ENCODE assay signal across 8 cellular contexts in genomic region chr17:8186787-8187516, GRCh38. TPM values are rescaled to one million over a fixed set of nuclear protein-coding genes. Genes with fewer than 3 reads are reported as not detected.
DNase-seq lines count a peak whose midpoint lies in the region; ATAC-seq and TF ChIP-seq lines count a peak whose summit lies in the region.

No MANE protein-coding gene starts in this region.

- no peak overlapping the region for H3K4me3 Mint-ChIP-seq in osteocyte (ENCODE audit: unreplicated experiment)

- H3K9me3 ChIP-seq in SK-N-SH: no peaks in the 10 kb centered on the region
- no peaks in the 10 kb centered on the region for H3K9me3 ChIP-seq in testis

- no peak overlapping the region for H3K27ac Mint-ChIP-seq in osteocyte (ENCODE audit: unreplicated experiment)

- peak overlapping the region; percentile 88 for H3K4me2 ChIP-seq in SK-N-SH

- no peaks in the 10 kb centered on the region for H3K27me3 ChIP-seq in SK-N-SH (ENCODE audit: insufficient read depth)
- H3K27me3 ChIP-seq in testis: no peaks in the 10 kb centered on the region

- no peaks in the 10 kb centered on the region for H3K9me3 Mint-ChIP-seq in osteocyte (ENCODE audit: unreplicated experiment)

- H3K4me3 ChIP-seq in SK-N-SH (ENCODE audit: low read depth in 2 of 2, low read length in 1 of 2) (peak overlapping the region; percentile 88 to 94), testis (peak overlapping the region; percentile 74 to 76)

- peaks cover 2% of the 10 kb centered on the region for H3K27me3 Mint-ChIP-seq in osteocyte (ENCODE audit: unreplicated experiment)

- H3K9ac ChIP-seq in SK-N-SH: peak overlapping the region; percentile 76

- TF ChIP-seq CTCF in SK-N-SH (IDR thresholded peaks at IDR 0.05): no peak
- peak; percentile 52 for TF ChIP-seq CTCF in osteocyte (IDR thresholded peaks at IDR 0.05)
- peak in 1 of 3 experiments; percentile 22 for TF ChIP-seq CTCF in testis (IDR thresholded peaks at IDR 0.05)

- H3K4me1 ChIP-seq in SK-N-SH (ENCODE audit: control insufficient read depth in 1 of 2, insufficient read depth in 2 of 2, low read depth in 1 of 2, low read length in 1 of 2) (peaks cover 9 to 29% of the 10 kb centered on the region in 2 experiments; a peak in 3 of 4 replicates), testis (peaks cover 26% of the 10 kb centered on the region)

- under 1% methylated on average over 31 of the region's 32 CpGs for WGBS in SK-N-SH (ENCODE audit: low lambda C conversion rate)
- WGBS in testis, 2 donors: 0% methylated on average over 27 to 32 of the region's 32 CpGs

- H3K79me2 ChIP-seq in SK-N-SH (ENCODE audit: insufficient read depth): peaks cover 18% of the 10 kb centered on the region; the same call in 1 of the 2 replicates

- peaks cover 9% of the 10 kb centered on the region for H3K4me1 Mint-ChIP-seq in osteocyte (ENCODE audit: unreplicated experiment)

- H3K27ac ChIP-seq in SK-N-SH (ENCODE audit: low read depth in 2 of 2, low read length in 1 of 2) (peak overlapping the region; percentile 79 to 94), testis (peak overlapping the region; percentile 96)

- no peak for TF ChIP-seq RAD21 in SK-N-SH (IDR thresholded peaks at IDR 0.05; ENCODE audit: low read length)

- DNase-seq in CMK (ENCODE audit: low read depth) (peak; percentile 79), GOT3 (lab: John Stamatoyannopoulos, UW) (peak; percentile 91), NCI-H1092 treated with DMSO at 0.1 percent for 48 hours (lab: John Stamatoyannopoulos, UW) (peak; percentile 89), SK-N-SH (peak; percentile 71), Right ventricle myocardium inferior (ENCODE audit: missing footprints) (peak; percentile 93), osteocyte (ENCODE audit: extremely low spot score, unreplicated experiment) (peak; percentile 97), testis (peak; percentile 97)
- peak; percentile 90 for DNase-seq in activated naive CD4-positive, alpha-beta T cell treated with anti-CD3 and anti-CD28 coated beads, Interleukin-2, amount 50 U/mL, for 16 hours

- TF ChIP-seq EP300 in SK-N-SH (IDR thresholded peaks at IDR 0.05; ENCODE audit: borderline replicate concordance in 1 of 2, low read depth in 1 of 2, low read length in 1 of 2): no peak; a peak in 1 of 4 replicates

- H3K36me3 ChIP-seq in SK-N-SH (replicated peaks in 1 of 2; ENCODE audit: control insufficient read depth in 1 of 2, insufficient read depth in 2 of 2, low read length in 1 of 2): no peaks in the 10 kb centered on the region
- no peaks in the 10 kb centered on the region for H3K36me3 ChIP-seq in testis (ENCODE audit: low read depth, missing control alignments)

- H2AFZ ChIP-seq in SK-N-SH (ENCODE audit: low read depth): peak overlapping the region; percentile 84

- intact Hi-C loops in Right ventricle myocardium inferior (cut with DNase I): loop anchor here (1.0 to 5.0 kb wide), 6 partner anchors 22 to 110 kb away; partner anchors contain the start of genes CTC1 and SLC25A35
- intact Hi-C loops in testis (cut with DNase I; ENCODE audit: low total_unique reads): loop anchor here (5.0 to 10.0 kb wide), 2 partner anchors 35 to 62 kb away; partner anchors contain the start of gene HES7

- peak; percentile 77 for ATAC-seq in Right ventricle myocardium inferior

- peaks cover 39% of the 10 kb centered on the region for H3F3A ChIP-seq in SK-N-SH (replicated peaks; ENCODE audit: insufficient read depth)

- no peaks in the 10 kb centered on the region for H3K9me2 ChIP-seq in SK-N-SH

- CTCF ChIA-PET in SK-N-SH (lab: Yijun Ruan, JAX): interaction anchor here (0.7 to 5.5 kb wide), 14 partner anchors 10 to 559 kb away, joined by 3 to 55 read pairs (median 5); partner anchors contain the start of genes ALOXE3, HES7 and TMEM107

- POLR2A ChIA-PET in SK-N-SH (lab: Yijun Ruan, JAX): interaction anchor here (1.5 to 4.4 kb wide), 3 partner anchors 14 to 35 kb away, joined by 8 to 33 read pairs (median 9); no protein-coding TSS in a partner anchor

- TF ChIP-seq POLR2A in testis (IDR thresholded peaks at IDR 0.05): no peak

- H4K20me1 ChIP-seq in SK-N-SH (ENCODE audit: insufficient read depth): peaks cover 13% of the 10 kb centered on the region

- no peaks in the 10 kb centered on the region for H3K36me3 Mint-ChIP-seq in osteocyte (ENCODE audit: unreplicated experiment)

TF ChIP-seq in SK-N-SH, 30 proteins besides CTCF, POLR2A, EP300 and RAD21 (continues in another document):
- no peak; the same call in none of the 2 replicates for TF ChIP-seq RCOR1 (IDR thresholded peaks at IDR 0.05; ENCODE audit: low read length)
- TF ChIP-seq USF1 (IDR thresholded peaks at IDR 0.05; ENCODE audit: borderline replicate concordance, low read depth): no peak
- TF ChIP-seq TCF12 (IDR thresholded peaks at IDR 0.05): no peak
- no peak; the same call in 1 of the 2 replicates for TF ChIP-seq ELF1 (IDR thresholded peaks at IDR 0.05)
- no peak; the same call in 1 of the 2 replicates for TF ChIP-seq MAX (IDR thresholded peaks at IDR 0.05; ENCODE audit: low read depth)
- no peak for TF ChIP-seq POLR2AphosphoS5 (IDR thresholded peaks at IDR 0.05; ENCODE audit: low read depth, low read length)
- no peak for TF ChIP-seq MXI1 (IDR thresholded peaks at IDR 0.05; ENCODE audit: low read depth, low read length)
- TF ChIP-seq CHD2 (IDR thresholded peaks at IDR 0.05; ENCODE audit: low read length, partially characterized antibody): peak; percentile 10
- no peak for TF ChIP-seq RFX5 (IDR thresholded peaks at IDR 0.05; ENCODE audit: low read length)
- TF ChIP-seq GABPA (IDR thresholded peaks at IDR 0.05; ENCODE audit: low read depth): no peak
- TF ChIP-seq TEAD4 (IDR thresholded peaks at IDR 0.05; ENCODE audit: borderline replicate concordance, insufficient read depth): peak; percentile 75; the same call in 1 of the 2 replicates
- TF ChIP-seq NRF1 (IDR thresholded peaks at IDR 0.05; ENCODE audit: low read depth, low read length): no peak
- TF ChIP-seq SMC3 (IDR thresholded peaks at IDR 0.05; ENCODE audit: low read depth, low read length): no peak
- peak; percentile 74; the same call in 1 of the 2 replicates for TF ChIP-seq RXRA (IDR thresholded peaks at IDR 0.05; ENCODE audit: borderline replicate concordance, low read depth)
- TF ChIP-seq FOXJ3 (CRISPR knock-in tag; IDR thresholded peaks at IDR 0.05): no peak
- TF ChIP-seq FOXM1 (IDR thresholded peaks at IDR 0.05; ENCODE audit: low read depth): no peak
- no peak; the same call in 1 of the 2 replicates for TF ChIP-seq YY1 (IDR thresholded peaks at IDR 0.05; ENCODE audit: low read depth)
- TF ChIP-seq NFIC (IDR thresholded peaks at IDR 0.05; ENCODE audit: borderline replicate concordance): no peak

RNA-seq across cellular contexts. Expression of gene BORCS6, which starts 3.0 kb away (rescaled TPM):
- polyA plus RNA-seq in SK-N-SH (2012; rRNA removed) (3.7 and 4.3 TPM in 2 replicates), testis (ENCODE audit: insufficient read depth, low read depth, low replicate concordance) (8.5 TPM)
- 2.1 and 3.5 TPM in 2 replicates for polyA plus RNA-seq in SK-N-SH (2012; cell fraction: cytosol; rRNA removed)
- polyA plus RNA-seq in SK-N-SH (2012; cell fraction: nucleus; rRNA removed): 2.9 and 3.5 TPM in 2 replicates
- total RNA-seq in Right ventricle myocardium inferior (9.2 TPM), osteocyte (6.2 and 6.8 TPM in 2 replicates), testis (10 to 100 TPM in 1 of 2 donors, 1 to 10 TPM in 1; 8.7 to 10.4 TPM)

RNA-seq across cellular contexts. Expression of gene TMEM107, which starts 10.8 kb away (rescaled TPM):
- polyA plus RNA-seq in SK-N-SH (2012; rRNA removed) (18.6 and 19.2 TPM in 2 replicates), testis (ENCODE audit: insufficient read depth, low read depth, low replicate concordance) (31.8 TPM)
- polyA plus RNA-seq in SK-N-SH (2012; cell fraction: cytosol; rRNA removed): 16.7 and 17.7 TPM in 2 replicates
- polyA plus RNA-seq in SK-N-SH (2012; cell fraction: nucleus; rRNA removed): 16.7 and 21.4 TPM in 2 replicates
- total RNA-seq in Right ventricle myocardium inferior (6.7 TPM), osteocyte (8.4 and 10.5 TPM in 2 replicates), testis (10 to 100 TPM; 17.2 to 23.2 TPM)

RNA-seq across cellular contexts. Expression of gene AURKB, which starts 23.4 kb away (rescaled TPM):
- polyA plus RNA-seq in SK-N-SH (2012; rRNA removed) (28.8 and 43.9 TPM in 2 replicates), testis (ENCODE audit: insufficient read depth, low read depth, low replicate concordance) (3.2 TPM)
- polyA plus RNA-seq in SK-N-SH (2012; cell fraction: cytosol; rRNA removed): 23.4 and 32.0 TPM in 2 replicates
- polyA plus RNA-seq in SK-N-SH (2012; cell fraction: nucleus; rRNA removed): 104 and 168 TPM in 2 replicates
- total RNA-seq in Right ventricle myocardium inferior (1.2 TPM), osteocyte (13.3 and 15.7 TPM in 2 replicates), testis (1 to 10 TPM; 2.4 to 3.7 TPM)

RNA-seq across cellular contexts. Expression of gene VAMP2, which starts 24.2 kb away (rescaled TPM):
- 42.0 and 43.4 TPM in 2 replicates for polyA plus RNA-seq in SK-N-SH (2012; rRNA removed)
- 39.1 and 45.5 TPM in 2 replicates for polyA plus RNA-seq in SK-N-SH (2012; cell fraction: cytosol; rRNA removed)
- 81.4 and 130 TPM in 2 replicates for polyA plus RNA-seq in SK-N-SH (2012; cell fraction: nucleus; rRNA removed)
- total RNA-seq in Right ventricle myocardium inferior: 56.6 TPM
- total RNA-seq in osteocyte: 57.2 and 70.0 TPM in 2 replicates
- total RNA-seq in testis: 10 to 100 TPM; 66.3 to 76.5 TPM
- polyA plus RNA-seq in testis (ENCODE audit: insufficient read depth, low read depth, low replicate concordance): 116 TPM

RNA-seq across cellular contexts. Expression of gene PER1, which starts 34.7 kb away (rescaled TPM):
- 32.7 and 56.8 TPM in 2 replicates for polyA plus RNA-seq in SK-N-SH (2012; rRNA removed)
- 2.7 and 4.0 TPM in 2 replicates for polyA plus RNA-seq in SK-N-SH (2012; cell fraction: cytosol; rRNA removed)
- 201 and 297 TPM in 2 replicates for polyA plus RNA-seq in SK-N-SH (2012; cell fraction: nucleus; rRNA removed)
- total RNA-seq in Right ventricle myocardium inferior: 124 TPM
- 106 and 173 TPM in 2 replicates for total RNA-seq in osteocyte
- total RNA-seq in testis: 100 to 1,000 TPM in 1 of 2 donors, 10 to 100 TPM in 1; 96.0 to 119 TPM
- 55.1 TPM for polyA plus RNA-seq in testis (ENCODE audit: insufficient read depth, low read depth, low replicate concordance)

Comparison
In these comparisons a context has a peak if more than half of its experiments do, and no peak if none do; other contexts are left out.
1. Peak in every context shown above with its lines: DNase-seq, ATAC-seq, H3K4me3 ChIP-seq and H3K27ac ChIP-seq.